In the genomic region with DNA sequence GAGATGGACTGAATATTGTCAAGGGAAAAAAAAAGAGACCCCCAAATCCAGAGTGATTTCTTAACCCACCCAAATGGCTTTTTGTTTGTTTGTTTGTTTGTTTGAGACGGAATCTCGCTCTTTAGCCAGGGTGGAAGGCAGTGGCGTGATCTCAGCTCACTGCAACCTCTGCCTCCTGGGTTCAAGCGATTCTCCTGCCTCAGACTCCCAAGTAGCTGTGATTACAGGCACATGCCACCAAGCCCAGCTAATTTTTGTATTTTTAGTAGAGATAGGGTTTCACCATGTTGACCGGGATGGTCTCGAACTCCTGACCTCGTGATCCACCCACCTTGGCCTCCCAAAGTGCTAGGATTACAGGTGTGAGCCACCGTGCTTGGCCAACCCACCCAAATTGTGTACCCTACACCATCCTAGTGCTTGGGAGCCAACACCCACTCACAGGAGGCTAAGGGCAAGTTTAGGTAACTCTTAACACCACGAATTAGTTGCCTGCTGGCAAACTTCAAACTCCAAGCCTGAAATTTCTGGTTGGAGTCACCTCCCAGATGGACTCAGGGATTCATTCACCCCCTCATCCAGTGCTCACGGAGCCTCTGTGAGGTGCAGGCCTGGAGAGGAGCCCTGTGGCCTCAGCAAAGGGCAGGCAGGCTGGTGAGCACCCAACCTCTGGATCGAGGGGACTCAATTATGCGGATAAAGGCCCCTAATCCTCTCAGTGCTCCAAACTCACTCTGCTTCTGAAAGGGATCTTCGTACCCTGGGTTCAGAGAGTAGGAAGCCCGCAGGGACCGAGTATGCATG, we compare ENCODE assay signal across 8 cellular contexts. TPM values are rescaled to one million over a fixed set of nuclear protein-coding genes. Genes with fewer than 3 reads are reported as not detected.
DNase-seq lines count a peak whose midpoint lies in the region; ATAC-seq and TF ChIP-seq lines count a peak whose summit lies in the region.

No MANE protein-coding gene starts in this region.

- WGBS in urinary bladder, result 77% methylated on average over 15 of the region's 15 CpGs

- peaks cover 5% of the 10 kb centered on the region for H3K9me3 Mint-ChIP-seq in activated naive CD8-positive, alpha-beta T cell treated with anti-CD3 and anti-CD28 coated beads, Interleukin-2, amount 10 ng/mL, durations not matched to agents 7 days and 5 days
- no peaks in the 10 kb centered on the region for H3K9me3 Mint-ChIP-seq in activated naive CD8-positive, alpha-beta T cell treated with anti-CD3 and anti-CD28 coated beads for 36 hours
- peaks cover 2% of the 10 kb centered on the region for H3K9me3 Mint-ChIP-seq in chondrocyte (ENCODE audit: low read depth)

- H3K4me3 Mint-ChIP-seq in activated naive CD8-positive, alpha-beta T cell treated with anti-CD3 and anti-CD28 coated beads, Interleukin-2, amount 10 ng/mL, durations not matched to agents 7 days and 5 days, result no peak overlapping the region
- no peak overlapping the region for H3K4me3 Mint-ChIP-seq in activated naive CD8-positive, alpha-beta T cell treated with anti-CD3 and anti-CD28 coated beads for 36 hours
- H3K4me3 Mint-ChIP-seq in chondrocyte (ENCODE audit: unreplicated experiment), result peak overlapping the region; percentile 28

- no peaks in the 10 kb centered on the region for H3K27me3 Mint-ChIP-seq in activated naive CD8-positive, alpha-beta T cell treated with anti-CD3 and anti-CD28 coated beads, Interleukin-2, amount 10 ng/mL, durations not matched to agents 7 days and 5 days
- peaks cover 3% of the 10 kb centered on the region for H3K27me3 Mint-ChIP-seq in activated naive CD8-positive, alpha-beta T cell treated with anti-CD3 and anti-CD28 coated beads for 36 hours
- H3K27me3 Mint-ChIP-seq in chondrocyte (ENCODE audit: low read depth), result no peaks in the 10 kb centered on the region

- peak overlapping the region; percentile 36 for H3K27ac Mint-ChIP-seq in activated naive CD8-positive, alpha-beta T cell treated with anti-CD3 and anti-CD28 coated beads, Interleukin-2, amount 10 ng/mL, durations not matched to agents 7 days and 5 days
- no peak overlapping the region for H3K27ac Mint-ChIP-seq in activated naive CD8-positive, alpha-beta T cell treated with anti-CD3 and anti-CD28 coated beads for 36 hours
- H3K27ac Mint-ChIP-seq in chondrocyte (ENCODE audit: unreplicated experiment), result peak overlapping the region; percentile 99

- H3K36me3 Mint-ChIP-seq in activated naive CD8-positive, alpha-beta T cell treated with anti-CD3 and anti-CD28 coated beads, Interleukin-2, amount 10 ng/mL, durations not matched to agents 7 days and 5 days, result peaks cover 26% of the 10 kb centered on the region
- H3K36me3 Mint-ChIP-seq in activated naive CD8-positive, alpha-beta T cell treated with anti-CD3 and anti-CD28 coated beads for 36 hours, result peaks cover 13% of the 10 kb centered on the region
- peaks cover 23% of the 10 kb centered on the region for H3K36me3 Mint-ChIP-seq in chondrocyte (ENCODE audit: low read depth)

- peaks cover 70% of the 10 kb centered on the region for H3K4me1 Mint-ChIP-seq in activated naive CD8-positive, alpha-beta T cell treated with anti-CD3 and anti-CD28 coated beads, Interleukin-2, amount 10 ng/mL, durations not matched to agents 7 days and 5 days
- peaks cover 47% of the 10 kb centered on the region for H3K4me1 Mint-ChIP-seq in activated naive CD8-positive, alpha-beta T cell treated with anti-CD3 and anti-CD28 coated beads for 36 hours
- H3K4me1 Mint-ChIP-seq in chondrocyte (ENCODE audit: low read depth), result peaks cover 91% of the 10 kb centered on the region

- H3K4me3 ChIP-seq in mucosa of stomach (ENCODE audit: low read length), result peak overlapping the region; percentile 11
- H3K4me3 ChIP-seq in urinary bladder (ENCODE audit: low read depth, low read length), result no peak overlapping the region

- no peaks in the 10 kb centered on the region for H3K27me3 ChIP-seq in mucosa of stomach (ENCODE audit: control insufficient read depth, insufficient read depth, low read length)

- H3K9ac ChIP-seq in mucosa of stomach (ENCODE audit: low read length), result peak overlapping the region; percentile 88

- no peak for DNase-seq in activated naive CD8-positive, alpha-beta T cell treated with anti-CD3 and anti-CD28 coated beads, Interleukin-2, amount 10 ng/mL, durations not matched to agents 7 days and 5 days
- no peak for DNase-seq in activated naive CD8-positive, alpha-beta T cell treated with anti-CD3 and anti-CD28 coated beads for 36 hours
- DNase-seq in chondrocyte (ENCODE audit: low spot score) (no peak), CD1c-positive myeloid dendritic cell (ENCODE audit: extremely low spot score) (no peak), medulla oblongata (ENCODE audit: extremely low spot score) (no peak), OCI-M2 (lab: John Stamatoyannopoulos, UW; ENCODE audit: unreplicated experiment) (no peak)

- H3K4me1 ChIP-seq in mucosa of stomach (ENCODE audit: control insufficient read depth, insufficient read depth, low read length) (peaks cover 68% of the 10 kb centered on the region), urinary bladder (ENCODE audit: insufficient read depth) (peaks cover 3% of the 10 kb centered on the region)

- no peak for ATAC-seq in activated naive CD8-positive, alpha-beta T cell treated with anti-CD3 and anti-CD28 coated beads, Interleukin-2, amount 10 ng/mL, durations not matched to agents 7 days and 5 days (ENCODE audit: low read depth)

- H3K27ac ChIP-seq in urinary bladder (ENCODE audit: low read depth), result peak overlapping the region; percentile 80

- POLR2A ChIA-PET in activated naive CD8-positive, alpha-beta T cell treated with anti-CD3 and anti-CD28 coated beads, Interleukin-2, amount 10 ng/mL, durations not matched to agents 7 days and 5 days (lab: Charles Lee), result no interaction called here

- no peak for TF ChIP-seq CTCF in chondrocyte (IDR thresholded peaks at IDR 0.05)

- no peaks in the 10 kb centered on the region for H3K9me3 ChIP-seq in mucosa of stomach (ENCODE audit: control insufficient read depth, low read length)

- H3K36me3 ChIP-seq in mucosa of stomach (ENCODE audit: control insufficient read depth, insufficient read depth, low read length) (no peaks in the 10 kb centered on the region), urinary bladder (ENCODE audit: insufficient read depth) (no peaks in the 10 kb centered on the region)

RNA-seq across cellular contexts. Expression of a gene that starts 37.6 kb away (rescaled TPM):
- 100 to 1,000 TPM; 236 to 252 TPM for total RNA-seq in activated naive CD8-positive, alpha-beta T cell treated with anti-CD3 and anti-CD28 coated beads, Interleukin-2, amount 10 ng/mL, durations not matched to agents 7 days and 5 days
- total RNA-seq in activated naive CD8-positive, alpha-beta T cell treated with anti-CD3 and anti-CD28 coated beads for 36 hours, result 100 to 1,000 TPM; 160 to 171 TPM
- total RNA-seq in chondrocyte (641 to 921 TPM (median 917 TPM) in 3 replicates), urinary bladder (140 TPM)
- 304 TPM for polyA plus RNA-seq in urinary bladder

RNA-seq across cellular contexts. Expression of a gene that starts 59.2 kb away (rescaled TPM):
- 10 to 100 TPM; 22.7 to 26.4 TPM for total RNA-seq in activated naive CD8-positive, alpha-beta T cell treated with anti-CD3 and anti-CD28 coated beads, Interleukin-2, amount 10 ng/mL, durations not matched to agents 7 days and 5 days
- total RNA-seq in activated naive CD8-positive, alpha-beta T cell treated with anti-CD3 and anti-CD28 coated beads for 36 hours, result 1 to 10 TPM; 3.8 to 3.9 TPM
- total RNA-seq in chondrocyte (0.40 to 0.44 TPM (median 0.44 TPM) in 3 replicates), urinary bladder (1.4 TPM)
- 3.2 TPM for polyA plus RNA-seq in urinary bladder
